Comparison of ENCODE assay signal across 24 cellular contexts in the genomic region with DNA sequence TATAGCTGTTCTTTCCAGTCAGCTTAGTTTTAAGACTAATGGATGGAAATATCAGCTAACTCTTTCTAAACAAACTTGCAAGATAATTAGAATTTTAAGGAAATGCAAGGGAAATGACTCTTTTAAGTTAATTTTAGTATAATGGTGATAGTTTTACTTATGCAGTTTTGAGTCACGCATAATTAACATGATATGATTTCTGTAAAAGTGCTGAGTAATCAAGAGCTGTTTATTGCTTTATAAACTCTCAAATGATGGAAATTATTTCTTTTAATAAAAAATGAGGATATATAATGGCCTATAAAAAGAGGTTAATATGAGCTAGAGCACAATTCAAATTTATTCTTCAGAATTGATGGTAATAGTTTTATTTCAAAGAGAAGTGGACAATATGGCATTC.
"Had no signal": no experiment of that assay in that cellular context is flagged by ENCODE, and none has a peak within 500 bp of the region (broad histone marks: within the 10 kb centered on the region; RNA-seq: fewer than 3 reads in every experiment).

No MANE protein-coding gene starts in this region.

- H3K27me3 ChIP-seq: esophagus muscularis mucosa, foreskin keratinocyte, gastroesophageal sphincter, heart left ventricle, hepatocyte, left lung had no signal

- FAIRE-seq: endothelial cell of umbilical vein, frontal cortex, kidney had no signal

- H2AFZ ChIP-seq: hepatocyte had no signal

- H3K4me3 ChIP-seq: coronary artery, dorsolateral prefrontal cortex, esophagus muscularis mucosa, gastroesophageal sphincter, heart left ventricle, hepatocyte, left lung, lower lobe of right lung, mucosa of descending colon had no signal

- ATAC-seq: foreskin keratinocyte, gastroesophageal sphincter, heart left ventricle, left colon, left lung, left ventricle myocardium superior, lower lobe of right lung, mucosa of descending colon had no signal

- H3K9me3 ChIP-seq: gastroesophageal sphincter, heart left ventricle, left lung, lower lobe of right lung, mucosa of descending colon had no signal

- H3K4me2 ChIP-seq: hepatocyte had no signal

- H3K4me1 ChIP-seq: esophagus muscularis mucosa, foreskin keratinocyte, gastroesophageal sphincter, heart left ventricle, left lung, lower lobe of right lung had no signal

- DNase-seq: dermis blood vessel endothelial cell; dorsolateral prefrontal cortex; effector CD4-positive, alpha-beta T cell; effector memory CD4-positive, alpha-beta T cell; foreskin keratinocyte; heart left ventricle; hypothalamus; immature natural killer cell; islet precursor cell; kidney; kidney glomerular epithelial cell; left colon; left lung; left ventricle myocardium superior; lower lobe of right lung; mesenchymal stem cell; mucosa of descending colon; naive B cell had no signal

- H3K27ac ChIP-seq: coronary artery, dorsolateral prefrontal cortex, esophagus muscularis mucosa, foreskin keratinocyte, gastroesophageal sphincter, heart left ventricle, hepatocyte, left lung, lower lobe of right lung had no signal

- H3K36me3 ChIP-seq: esophagus muscularis mucosa, gastroesophageal sphincter, heart left ventricle, left lung, lower lobe of right lung had no signal
